9 cellular contexts compared by ENCODE assay signal in genomic region chr2:176177580-176178270, GRCh38. TPM values are rescaled to one million over a fixed set of nuclear protein-coding genes. Genes with fewer than 3 reads are reported as not detected.
DNase-seq lines count a peak whose midpoint lies in the region; ATAC-seq and TF ChIP-seq lines count a peak whose summit lies in the region.
"Had no signal": no experiment of that assay in that cellular context is flagged by ENCODE, and none has a peak within 500 bp of the region (broad histone marks: within the 10 kb centered on the region; RNA-seq: fewer than 3 reads in every experiment).

No MANE protein-coding gene starts in this region.

- H3K27me3 ChIP-seq in smooth muscle cell (ENCODE audit: low read depth) = peaks cover 99% of the 10 kb centered on the region

- peak; percentile 78 to 86 for DNase-seq in NCI-H2081 (lab: John Stamatoyannopoulos, UW)
- DNase-seq in NCI-H2081 treated with DMSO at 0.1 percent for 48 hours (lab: John Stamatoyannopoulos, UW) = no peak
- peak; percentile 68 for DNase-seq in NCI-H2196 treated with DMSO at 0.1 percent for 48 hours (lab: John Stamatoyannopoulos, UW; ENCODE audit: unreplicated experiment)
- no peak for DNase-seq in foreskin fibroblast
- no peak for DNase-seq in smooth muscle cell (lab: John Stamatoyannopoulos, UW; ENCODE audit: unreplicated experiment)
- no peak for DNase-seq in GM10248 (ENCODE audit: extremely low spot score)

- H3K4me3 ChIP-seq in foreskin fibroblast (ENCODE audit: low read depth in 1 of 2, low read length in 2 of 2) = peak overlapping the region; percentile 15 to 18
- H3K4me3 ChIP-seq in smooth muscle cell = peak overlapping the region; percentile 46
- H3K4me3 ChIP-seq: A549 had no signal

- H3K4me2 ChIP-seq in smooth muscle cell = peak overlapping the region; percentile 89
- H3K4me2 ChIP-seq: A549 had no signal

- TF ChIP-seq CTCF in foreskin fibroblast (IDR thresholded peaks at IDR 0.05; ENCODE audit: low read depth, low read length) (no peak), smooth muscle cell (IDR thresholded peaks at IDR 0.05; ENCODE audit: borderline replicate concordance, insufficient read depth, poor library complexity, severe bottlenecking) (no peak), GM10248 (IDR thresholded peaks at IDR 0.05; ENCODE audit: control extremely low read depth, extremely low read depth, low read depth, missing control alignments) (no peak)

- H3K9me3 ChIP-seq in smooth muscle cell (replicated peaks; ENCODE audit: low read depth) = no peaks in the 10 kb centered on the region
- H3K9me3 ChIP-seq: A549 had no signal

- H4K20me1 ChIP-seq in smooth muscle cell (ENCODE audit: low read depth) = no peaks in the 10 kb centered on the region

- H2AFZ ChIP-seq in smooth muscle cell (ENCODE audit: low read depth) = peak overlapping the region; percentile 29

- H3K4me1 ChIP-seq in smooth muscle cell (ENCODE audit: low read depth) = peaks cover 18% of the 10 kb centered on the region

- no peaks in the 10 kb centered on the region for H3K36me3 ChIP-seq in smooth muscle cell (ENCODE audit: low read depth)

- CTCF ChIA-PET in GM10248 (lab: Yijun Ruan, JAX) = interaction anchor here (0.8 to 1.7 kb wide), 3 partner anchors 10 to 51 kb away, joined by 3 to 4 read pairs (median 3); no protein-coding TSS in a partner anchor

- POLR2A ChIA-PET in GM10248 (lab: Yijun Ruan, JAX) = no interaction called here

- H3K79me2 ChIP-seq in smooth muscle cell (ENCODE audit: low read depth) = no peaks in the 10 kb centered on the region

- no peaks in the 10 kb centered on the region for H3F3A ChIP-seq in smooth muscle cell (ENCODE audit: low read depth)

- no peak overlapping the region for H3K27ac ChIP-seq in smooth muscle cell (ENCODE audit: low read depth)
- H3K27ac ChIP-seq: A549 had no signal

- H3K9ac ChIP-seq in smooth muscle cell (ENCODE audit: low read depth) = no peak overlapping the region

- ATAC-seq in GM21825 (IDR thresholded peaks at IDR 0.05; ENCODE audit: unreplicated experiment) (no peak), GM18519 (IDR thresholded peaks at IDR 0.05; ENCODE audit: low FRiP score, unreplicated experiment) (no peak)
- ATAC-seq: A549 had no signal

- 1% methylated on average over 42 of the region's 43 CpGs for WGBS in smooth muscle cell (ENCODE audit: low lambda C conversion rate)

RNA-seq across cellular contexts. Expression of gene HOXD1, which starts 10.7 kb away (rescaled TPM):
- total RNA-seq in smooth muscle cell = not detected in 2 replicates
- not detected in 2 replicates for polyA plus RNA-seq in smooth muscle cell

RNA-seq across cellular contexts. Expression of gene HOXD3, which starts 20.6 kb away (rescaled TPM):
- total RNA-seq in smooth muscle cell = 0.63 TPM in 1 of 2 replicates, not detected in the other
- polyA plus RNA-seq in smooth muscle cell = not detected in 2 replicates

RNA-seq across cellular contexts. Expression of gene HOXD4, which starts 26.4 kb away (rescaled TPM):
- total RNA-seq in smooth muscle cell = 0.09 TPM in 1 of 2 replicates, not detected in the other
- not detected in 2 replicates for polyA plus RNA-seq in smooth muscle cell

RNA-seq across cellular contexts. Expression of gene HOXD8, which starts 48.2 kb away (rescaled TPM):
- 0.13 and 2.0 TPM in 2 replicates for total RNA-seq in smooth muscle cell
- polyA plus RNA-seq in smooth muscle cell = not detected in 2 replicates

RNA-seq across cellular contexts. Expression of gene HOXD9, which starts 55.2 kb away (rescaled TPM):
- total RNA-seq in smooth muscle cell = 0.45 and 0.49 TPM in 2 replicates
- 1.4 and 2.2 TPM in 2 replicates for polyA plus RNA-seq in smooth muscle cell

Comparison
In these comparisons a context has a peak if more than half of its experiments do, and no peak if none do; other contexts are left out.
1. DNase-seq: peak in NCI-H2081 (2 of 2) and NCI-H2196 treated with DMSO at 0.1 percent for 48 hours (single experiment); none in NCI-H2081 treated with DMSO at 0.1 percent for 48 hours (single experiment), foreskin fibroblast (0 of 2), smooth muscle cell (single experiment) and GM10248 (single experiment).